17 cellular contexts compared by ENCODE assay signal in the genomic region with DNA sequence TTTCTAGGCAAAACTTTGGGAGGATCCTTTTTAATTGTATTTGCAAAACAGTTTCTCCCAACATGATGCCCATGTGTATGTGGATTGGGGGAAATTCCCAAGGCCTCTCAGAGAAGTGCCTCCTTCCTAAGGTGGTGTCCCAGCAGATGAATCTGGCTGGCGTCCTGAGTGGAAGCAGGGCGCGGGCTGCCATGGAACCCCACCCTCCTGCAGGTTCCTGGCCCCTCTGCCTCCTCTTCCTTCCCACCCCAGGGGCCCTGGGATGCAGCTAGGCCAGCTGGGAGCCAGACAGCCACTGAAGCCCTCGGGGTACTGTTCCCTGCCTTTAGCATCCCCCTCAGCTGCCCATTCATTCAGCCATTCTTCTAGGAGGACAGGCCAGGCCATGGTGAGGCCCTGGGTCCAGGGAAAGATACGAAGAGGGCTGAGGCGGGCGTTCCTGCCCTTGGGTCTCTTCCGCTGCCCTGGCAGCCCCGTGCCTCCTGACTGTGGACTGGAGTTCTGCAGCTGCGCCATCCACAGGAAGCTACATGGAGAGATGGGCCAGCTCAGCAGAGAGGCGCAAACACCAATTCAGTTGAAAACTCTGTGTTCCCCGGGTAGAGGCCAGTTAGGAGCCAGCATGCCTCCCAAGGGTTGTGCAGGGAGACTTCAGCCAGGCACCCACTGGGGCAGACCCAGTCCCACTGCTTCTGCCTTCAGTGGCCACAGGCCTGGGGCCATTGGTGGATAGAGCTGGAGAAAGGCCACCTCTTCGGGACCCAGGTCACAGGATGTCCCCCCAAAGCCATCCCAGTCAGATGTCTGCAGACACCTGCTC. TPM values are rescaled to one million over a fixed set of nuclear protein-coding genes. Genes with fewer than 3 reads are reported as not detected.
"Had no signal": no experiment of that assay in that cellular context is flagged by ENCODE, and none has a peak within 500 bp of the region (broad histone marks: within the 10 kb centered on the region; RNA-seq: fewer than 3 reads in every experiment).

No MANE protein-coding gene starts in this region.

- H3K36me3 ChIP-seq: gastrocnemius medialis had no signal

- ATAC-seq: activated T-cell treated with anti-CD3 and anti-CD28 coated beads, Interleukin-2, amount 50 U/mL, for 72 hours; esophagus mucosa; gastrocnemius medialis; left colon; stimulated activated naive CD8-positive, alpha-beta T cell treated with anti-CD3 and anti-CD28 coated beads, Interleukin-15, Interleukin-2, amounts not matched to agents 100 U/mL and 50 U/mL, for 24 hours had no signal

- DNase-seq: activated CD4-positive, alpha-beta T cell treated with anti-CD3 and anti-CD28 coated beads, Interleukin-2, amount 50 U/mL, for 4 hours; activated effector memory CD4-positive, alpha-beta T cell treated with anti-CD3 and anti-CD28 coated beads, Interleukin-2, amount 50 U/mL, for 16 hours; activated T-cell treated with anti-CD3 and anti-CD28 coated beads, Interleukin-2, amount 50 U/mL, for 72 hours; effector CD8-positive, alpha-beta T cell; left colon; mammary epithelial cell; midbrain; SK-N-SH; stimulated activated CD4-positive, alpha-beta T cell treated with anti-CD3 and anti-CD28 coated beads, Interleukin-2, amount 100 ng/mL, for 24 hours; stimulated activated naive CD8-positive, alpha-beta T cell treated with anti-CD3 and anti-CD28 coated beads, Interleukin-15, Interleukin-2, amounts not matched to agents 100 U/mL and 50 U/mL, for 24 hours; trophoblast cell had no signal

- H3K4me3 ChIP-seq: gastrocnemius medialis had no signal

- H3K27ac ChIP-seq: gastrocnemius medialis had no signal

- H3K9me3 ChIP-seq: gastrocnemius medialis, SK-N-SH had no signal

- H3K9ac ChIP-seq: SK-N-SH had no signal

- H3K4me1 ChIP-seq: gastrocnemius medialis had no signal

- FAIRE-seq: bronchial epithelial cell, TTC549 had no signal

RNA-seq across cellular contexts. Expression of gene ADAMTS2, which starts 36.5 kb away (rescaled TPM):
- total RNA-seq: activated CD8-positive, alpha-beta memory T cell treated with anti-CD3 and anti-CD28 coated beads for 36 hours; activated T-cell treated with anti-CD3 and anti-CD28 coated beads, Interleukin-2, amount 50 U/mL, for 72 hours; pulmonary artery endothelial cell had no signal
